Comparison of ENCODE assay signal across 11 cellular contexts in genomic region chr16:89090669-89091426, GRCh38.
"Had no signal": no experiment of that assay in that cellular context is flagged by ENCODE, and none has a peak within 500 bp of the region (broad histone marks: within the 10 kb centered on the region; RNA-seq: fewer than 3 reads in every experiment).

No MANE protein-coding gene starts in this region.

- H3K36me3 ChIP-seq: ovary, sigmoid colon, uterus had no signal

- H3K27ac ChIP-seq: heart left ventricle, ovary, sigmoid colon, uterus had no signal

- H3K9me3 ChIP-seq: heart left ventricle, ovary, sigmoid colon, spleen, uterus had no signal

- ATAC-seq: effector memory CD8-positive, alpha-beta T cell; heart left ventricle; stimulated activated naive CD8-positive, alpha-beta T cell treated with anti-CD3 and anti-CD28 coated beads, Interleukin-15, amount 100 ng/mL, for 72 hours had no signal

- H3K4me1 ChIP-seq: uterus had no signal

- H3K27me3 ChIP-seq: ovary, uterus had no signal

- DNase-seq: aorta; effector memory CD8-positive, alpha-beta T cell; foreskin melanocyte; mesendoderm; ovary; sigmoid colon; spleen; stimulated activated naive CD8-positive, alpha-beta T cell treated with anti-CD3 and anti-CD28 coated beads, Interleukin-15, amount 100 ng/mL, for 72 hours; uterus had no signal

- H3K27ac Mint-ChIP-seq: activated T-helper 1 cell treated with anti-CD3 and anti-CD28 coated beads, Interleukin-12 subunit alpha, Interleukin-12 subunit beta, Interleukin-2, Interleukin-4 antibody, amounts not matched to agents 30 ng/mL and 10 ng/mL and 1 ng/mL, durations not matched to agents 14 hours and 24 hours and 36 hours; effector memory CD8-positive, alpha-beta T cell had no signal

- H3K4me3 Mint-ChIP-seq: activated T-helper 1 cell treated with anti-CD3 and anti-CD28 coated beads, Interleukin-12 subunit alpha, Interleukin-12 subunit beta, Interleukin-2, Interleukin-4 antibody, amounts not matched to agents 30 ng/mL and 10 ng/mL and 1 ng/mL, durations not matched to agents 14 hours and 24 hours and 36 hours; effector memory CD8-positive, alpha-beta T cell; stimulated activated naive CD8-positive, alpha-beta T cell treated with anti-CD3 and anti-CD28 coated beads, Interleukin-15, amount 100 ng/mL, for 72 hours had no signal

- H3K9me3 Mint-ChIP-seq: activated T-helper 1 cell treated with anti-CD3 and anti-CD28 coated beads, Interleukin-12 subunit alpha, Interleukin-12 subunit beta, Interleukin-2, Interleukin-4 antibody, amounts not matched to agents 30 ng/mL and 10 ng/mL and 1 ng/mL, durations not matched to agents 14 hours and 24 hours and 36 hours; effector memory CD8-positive, alpha-beta T cell; stimulated activated naive CD8-positive, alpha-beta T cell treated with anti-CD3 and anti-CD28 coated beads, Interleukin-15, amount 100 ng/mL, for 72 hours had no signal

- H3K4me3 ChIP-seq: heart left ventricle, ovary, sigmoid colon, spleen, uterus had no signal
